13 cellular contexts compared by ENCODE assay signal in the genomic region with DNA sequence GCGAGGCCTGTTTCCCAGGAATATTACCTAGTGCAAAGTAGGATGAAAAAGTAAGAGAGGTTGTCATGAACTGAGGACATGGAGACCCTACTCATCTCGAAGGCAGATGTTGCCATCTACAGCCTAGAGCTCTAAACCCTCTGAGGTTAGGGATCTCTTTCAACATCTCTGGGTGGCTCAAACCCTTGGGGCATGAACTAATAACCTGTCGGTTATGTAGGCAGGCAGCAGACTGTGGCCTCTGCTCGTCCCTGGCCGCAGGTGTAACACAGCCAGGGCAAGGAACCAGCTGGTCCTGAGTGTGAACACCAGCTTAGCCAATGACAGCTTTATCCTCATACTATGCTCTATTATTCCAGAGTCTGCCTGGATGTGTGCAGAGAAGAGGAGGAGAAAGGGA. TPM values are rescaled to one million over a fixed set of nuclear protein-coding genes. Genes with fewer than 3 reads are reported as not detected.
DNase-seq lines count a peak whose midpoint lies in the region; ATAC-seq, FAIRE-seq and TF ChIP-seq lines count a peak whose summit lies in the region.
"Had no signal": no experiment of that assay in that cellular context is flagged by ENCODE, and none has a peak within 500 bp of the region (broad histone marks: within the 10 kb centered on the region; RNA-seq: fewer than 3 reads in every experiment).

No MANE protein-coding gene starts in this region.

- peaks cover 2% of the 10 kb centered on the region for H3K36me3 Mint-ChIP-seq in activated naive CD4-positive, alpha-beta T cell treated with anti-CD3 and anti-CD28 coated beads, Interleukin-2, amount 50 U/mL, for 24 hours
- H3K36me3 Mint-ChIP-seq in activated B cell treated with CpG ODN at 0.5 μM for 24 hours (ENCODE audit: low read depth) = peaks cover 48% of the 10 kb centered on the region

- CTCF ChIA-PET in activated B cell treated with CpG ODN at 0.5 μM for 24 hours (lab: Charles Lee) = interaction anchor here (0.5 to 1.1 kb wide), 2 partner anchors 15 to 1690 kb away, joined by 3 to 4 read pairs; no protein-coding TSS in a partner anchor

- ATAC-seq in activated B cell treated with CpG ODN at 0.5 μM for 24 hours (ENCODE audit: low read depth) = no peak
- ATAC-seq in GM19023 (IDR thresholded peaks at IDR 0.05; ENCODE audit: unreplicated experiment) = no peak

- H3K27me3 Mint-ChIP-seq in activated naive CD4-positive, alpha-beta T cell treated with anti-CD3 and anti-CD28 coated beads, Interleukin-2, amount 50 U/mL, for 24 hours = no peaks in the 10 kb centered on the region
- no peaks in the 10 kb centered on the region for H3K27me3 Mint-ChIP-seq in activated B cell treated with CpG ODN at 0.5 μM for 24 hours

- peaks cover 95% of the 10 kb centered on the region for H3K4me1 Mint-ChIP-seq in activated naive CD4-positive, alpha-beta T cell treated with anti-CD3 and anti-CD28 coated beads, Interleukin-2, amount 50 U/mL, for 24 hours
- H3K4me1 Mint-ChIP-seq in activated B cell treated with CpG ODN at 0.5 μM for 24 hours = peaks cover 95% of the 10 kb centered on the region

- H3K4me3 Mint-ChIP-seq in activated naive CD4-positive, alpha-beta T cell treated with anti-CD3 and anti-CD28 coated beads, Interleukin-2, amount 50 U/mL, for 24 hours = peak overlapping the region; percentile 15
- H3K4me3 Mint-ChIP-seq in activated B cell treated with CpG ODN at 0.5 μM for 24 hours = no peak overlapping the region

- no peak for TF ChIP-seq RAD21 in liver (IDR thresholded peaks at IDR 0.05)

- H3K27ac Mint-ChIP-seq in activated naive CD4-positive, alpha-beta T cell treated with anti-CD3 and anti-CD28 coated beads, Interleukin-2, amount 50 U/mL, for 24 hours = peak overlapping the region; percentile 65
- peak overlapping the region; percentile 65 for H3K27ac Mint-ChIP-seq in activated B cell treated with CpG ODN at 0.5 μM for 24 hours

- H3K9me3 Mint-ChIP-seq in activated naive CD4-positive, alpha-beta T cell treated with anti-CD3 and anti-CD28 coated beads, Interleukin-2, amount 50 U/mL, for 24 hours = no peaks in the 10 kb centered on the region
- no peaks in the 10 kb centered on the region for H3K9me3 Mint-ChIP-seq in activated B cell treated with CpG ODN at 0.5 μM for 24 hours

- H3K4me3 ChIP-seq in liver (ENCODE audit: low read depth in 1 of 3, low read length in 3 of 3) = no peak overlapping the region
- H3K4me3 ChIP-seq: coronary artery, MG63 had no signal

- intact Hi-C loops in activated B cell treated with CpG ODN at 0.5 μM for 24 hours (cut with micrococcal nuclease) = no loop called here

- POLR2A ChIA-PET in activated B cell treated with CpG ODN at 0.5 μM for 24 hours (lab: Charles Lee) = interaction anchor here (0.6 to 0.7 kb wide), 3 partner anchors 14 to 159 kb away, joined by 3 to 6 read pairs (median 4); no protein-coding TSS in a partner anchor

- no peak overlapping the region for H3K27ac ChIP-seq in liver (ENCODE audit: low read depth in 1 of 2, low read length in 2 of 2)
- H3K27ac ChIP-seq: coronary artery had no signal

- no peak for TF ChIP-seq CTCF in activated B cell treated with CpG ODN at 0.5 μM for 24 hours (IDR thresholded peaks at IDR 0.05)
- TF ChIP-seq CTCF in liver (IDR thresholded peaks at IDR 0.05; ENCODE audit: low read depth, low read length, missing input control) = no peak

- H3K27me3 ChIP-seq in liver (ENCODE audit: control insufficient read depth in 4 of 4, insufficient read depth in 4 of 4, low read length in 3 of 4) = no peaks in the 10 kb centered on the region
- H3K27me3 ChIP-seq: MG63 had no signal

- H3K9ac ChIP-seq in liver (ENCODE audit: low read depth in 1 of 2, low read length in 2 of 2) = no peak overlapping the region

- no peak for FAIRE-seq in HTR-8/SVneo (lab: Jason Lieb, UNC)
- FAIRE-seq: G401.6 had no signal

- H3K4me1 ChIP-seq in liver (ENCODE audit: control insufficient read depth in 4 of 4, insufficient read depth in 4 of 4, low read length in 3 of 4) = peaks cover 9 to 31% (median 20%) of the 10 kb centered on the region in 4 donors

- H3K9me3 ChIP-seq in liver (ENCODE audit: control insufficient read depth in 4 of 4, low read length in 3 of 4) = no peaks in the 10 kb centered on the region
- H3K9me3 ChIP-seq: MG63 had no signal

- H3K36me3 ChIP-seq in liver (ENCODE audit: control insufficient read depth in 4 of 4, insufficient read depth in 3 of 4, low read depth in 1 of 4, low read length in 3 of 4) = no peaks in the 10 kb centered on the region

- no peak for DNase-seq in activated naive CD4-positive, alpha-beta T cell treated with Interleukin-2 at 50 U/mL for 16 hours
- DNase-seq in activated B cell treated with CpG ODN at 0.5 μM for 24 hours (no peak), HTR-8/SVneo (ENCODE audit: insufficient read length, low spot score) (no peak), NCI-H1092 (lab: John Stamatoyannopoulos, UW) (no peak), ureter (ENCODE audit: low spot score) (no peak)
- DNase-seq: activated CD4-positive, alpha-beta T cell treated with anti-CD3 and anti-CD28 coated beads, Interleukin-2, amount 50 U/mL, for 48 hours; MG63; stimulated activated CD4-positive, alpha-beta T cell treated with anti-CD3 and anti-CD28 coated beads, Interleukin-2, amount 100 ng/mL, for 24 hours had no signal

- 52% methylated on average over 5 of the region's 5 CpGs for WGBS in liver

TF ChIP-seq in liver, 16 proteins besides CTCF, POLR2A, EP300 and RAD21:
- peak; percentile 7 to 16 for TF ChIP-seq RXRA (IDR thresholded peaks at IDR 0.05)
- TF ChIP-seq HNF4G (IDR thresholded peaks at IDR 0.05) = no peak
- TF ChIP-seq, protein P1, sequence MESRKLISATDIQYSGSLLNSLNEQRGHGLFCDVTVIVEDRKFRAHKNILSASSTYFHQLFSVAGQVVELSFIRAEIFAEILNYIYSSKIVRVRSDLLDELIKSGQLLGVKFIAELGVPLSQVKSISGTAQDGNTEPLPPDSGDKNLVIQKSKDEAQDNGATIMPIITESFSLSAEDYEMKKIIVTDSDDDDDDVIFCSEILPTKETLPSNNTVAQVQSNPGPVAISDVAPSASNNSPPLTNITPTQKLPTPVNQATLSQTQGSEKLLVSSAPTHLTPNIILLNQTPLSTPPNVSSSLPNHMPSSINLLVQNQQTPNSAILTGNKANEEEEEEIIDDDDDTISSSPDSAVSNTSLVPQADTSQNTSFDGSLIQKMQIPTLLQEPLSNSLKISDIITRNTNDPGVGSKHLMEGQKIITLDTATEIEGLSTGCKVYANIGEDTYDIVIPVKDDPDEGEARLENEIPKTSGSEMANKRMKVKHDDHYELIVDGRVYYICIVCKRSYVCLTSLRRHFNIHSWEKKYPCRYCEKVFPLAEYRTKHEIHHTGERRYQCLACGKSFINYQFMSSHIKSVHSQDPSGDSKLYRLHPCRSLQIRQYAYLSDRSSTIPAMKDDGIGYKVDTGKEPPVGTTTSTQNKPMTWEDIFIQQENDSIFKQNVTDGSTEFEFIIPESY (IDR thresholded peaks at IDR 0.05) = no peak

RNA-seq across cellular contexts. Expression of a gene that starts 13.2 kb away (rescaled TPM):
- total RNA-seq in activated B cell treated with CpG ODN at 0.5 μM for 24 hours (334 and 349 TPM in 2 replicates), liver (10 to 100 TPM; 38.3 to 43.2 TPM), ureter (284 TPM)
- 10 to 100 TPM; 59.0 to 98.9 TPM for polyA plus RNA-seq in liver
